Comparison of ENCODE assay signal across 11 cellular contexts in the genomic region with DNA sequence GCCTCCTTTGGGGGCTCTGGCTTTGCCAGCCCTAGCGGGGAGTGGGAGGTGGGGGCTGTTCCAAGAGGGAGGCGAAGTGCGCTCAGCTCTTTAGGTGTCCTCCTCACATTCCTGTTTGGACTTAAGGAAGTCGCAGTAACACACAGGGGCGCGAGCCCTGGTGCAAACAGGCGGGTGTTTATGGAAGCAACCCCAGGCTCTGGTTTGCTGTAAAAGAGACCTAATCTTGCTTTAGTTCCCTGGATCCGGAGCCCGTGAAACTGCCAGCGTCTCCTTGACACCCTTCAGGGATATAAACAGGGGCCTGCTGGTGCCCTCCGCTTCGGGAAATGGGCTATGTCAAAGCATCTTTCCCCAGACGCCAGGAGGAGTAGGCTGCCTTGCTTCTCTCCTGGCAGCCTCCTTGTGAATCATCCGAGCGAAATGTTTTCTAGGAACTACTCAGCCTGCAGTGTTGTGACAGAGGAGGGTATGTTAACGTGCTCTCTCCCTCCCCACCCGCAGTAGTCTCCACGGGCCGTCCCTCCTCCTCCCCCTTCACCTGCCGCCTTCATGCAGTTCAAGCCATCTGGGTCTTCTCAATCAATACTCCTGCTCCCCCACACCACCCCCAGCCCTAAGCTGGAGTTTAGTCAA.
DNase-seq lines count a peak whose midpoint lies in the region; ATAC-seq and TF ChIP-seq lines count a peak whose summit lies in the region.
"Had no signal": no experiment of that assay in that cellular context is flagged by ENCODE, and none has a peak within 500 bp of the region (broad histone marks: within the 10 kb centered on the region; RNA-seq: fewer than 3 reads in every experiment).

No MANE protein-coding gene starts in this region.

- no peaks in the 10 kb centered on the region for H3K27me3 ChIP-seq in WERI-Rb-1 (ENCODE audit: insufficient read depth, low read depth, severe bottlenecking)
- H3K27me3 ChIP-seq in rectal smooth muscle tissue (ENCODE audit: control insufficient read depth, insufficient read depth, low read length) = no peaks in the 10 kb centered on the region

- H3K9me3 ChIP-seq in WERI-Rb-1 (ENCODE audit: severe bottlenecking) = no peaks in the 10 kb centered on the region
- H3K9me3 ChIP-seq: body of pancreas had no signal

- TF ChIP-seq CTCF in WERI-Rb-1 (IDR thresholded peaks at IDR 0.05; ENCODE audit: low read depth, low read length) (no peak), glutamatergic neuron (IDR thresholded peaks at IDR 0.05; ENCODE audit: partially characterized antibody, unreplicated experiment) (no peak), osteocyte (IDR thresholded peaks at IDR 0.05) (no peak)

- H3K4me3 Mint-ChIP-seq in glutamatergic neuron (ENCODE audit: unreplicated experiment) = peak overlapping the region; percentile 4
- H3K4me3 Mint-ChIP-seq in osteocyte (ENCODE audit: unreplicated experiment) = no peak overlapping the region
- H3K4me3 Mint-ChIP-seq: memory B cell had no signal

- H3K9me3 Mint-ChIP-seq in glutamatergic neuron (ENCODE audit: unreplicated experiment) (peaks cover 3% of the 10 kb centered on the region), osteocyte (ENCODE audit: unreplicated experiment) (no peaks in the 10 kb centered on the region)
- H3K9me3 Mint-ChIP-seq: memory B cell had no signal

- peaks cover 6% of the 10 kb centered on the region for H3K27me3 Mint-ChIP-seq in glutamatergic neuron (ENCODE audit: unreplicated experiment)
- peaks cover 22% of the 10 kb centered on the region for H3K27me3 Mint-ChIP-seq in osteocyte (ENCODE audit: unreplicated experiment)

- H3K27ac ChIP-seq in WERI-Rb-1 = peak overlapping the region; percentile 72
- peak overlapping the region; percentile 69 for H3K27ac ChIP-seq in rectal smooth muscle tissue (ENCODE audit: low read depth, low read length)
- H3K27ac ChIP-seq: body of pancreas had no signal

- peaks cover 20% of the 10 kb centered on the region for H3K4me1 ChIP-seq in rectal smooth muscle tissue (ENCODE audit: control insufficient read depth, insufficient read depth, low read length)
- H3K4me1 ChIP-seq: body of pancreas had no signal

- H3K27ac Mint-ChIP-seq in glutamatergic neuron (ENCODE audit: unreplicated experiment) (peak overlapping the region; percentile 5), osteocyte (ENCODE audit: unreplicated experiment) (no peak overlapping the region)
- H3K27ac Mint-ChIP-seq: memory B cell had no signal

- H3K4me3 ChIP-seq in WERI-Rb-1 (ENCODE audit: low read depth, low read length) (peak overlapping the region; percentile 45), rectal smooth muscle tissue (ENCODE audit: low read length) (no peak overlapping the region)
- H3K4me3 ChIP-seq: body of pancreas had no signal

- H3K36me3 Mint-ChIP-seq in glutamatergic neuron (ENCODE audit: unreplicated experiment) (no peaks in the 10 kb centered on the region), osteocyte (ENCODE audit: unreplicated experiment) (no peaks in the 10 kb centered on the region)
- H3K36me3 Mint-ChIP-seq: memory B cell had no signal

- peaks cover 26% of the 10 kb centered on the region for H3K4me1 Mint-ChIP-seq in glutamatergic neuron (ENCODE audit: low read depth, unreplicated experiment)
- H3K4me1 Mint-ChIP-seq in osteocyte (ENCODE audit: unreplicated experiment) = no peaks in the 10 kb centered on the region

- H3K36me3 ChIP-seq in WERI-Rb-1 (no peaks in the 10 kb centered on the region), rectal smooth muscle tissue (ENCODE audit: control insufficient read depth, insufficient read depth, low read length) (no peaks in the 10 kb centered on the region)

- ATAC-seq in GM21381 (IDR thresholded peaks at IDR 0.05; ENCODE audit: unreplicated experiment) (no peak), GM21367 (IDR thresholded peaks at IDR 0.05; ENCODE audit: unreplicated experiment) (no peak)
- ATAC-seq: body of pancreas had no signal

- DNase-seq in ELR (ENCODE audit: low read depth) = peak; percentile 91
- DNase-seq in WERI-Rb-1 = peak; percentile 93
- DNase-seq in glutamatergic neuron = no peak
- no peak for DNase-seq in osteocyte (ENCODE audit: extremely low spot score, unreplicated experiment)
- DNase-seq in LoVo (ENCODE audit: low spot score) = no peak
- DNase-seq: body of pancreas, NCI-H1436 had no signal

- H3K9ac ChIP-seq in rectal smooth muscle tissue (ENCODE audit: low read length) = no peak overlapping the region

Comparison
In these comparisons a context has a peak if more than half of its experiments do, and no peak if none do; other contexts are left out.
1. DNase-seq: peak in ELR (single experiment) and WERI-Rb-1 (single experiment); none in glutamatergic neuron (single experiment), osteocyte (single experiment) and LoVo (single experiment).